1 cellular context compared by ENCODE assay signal in genomic region chr15:62841269-62841628, GRCh38.
TF ChIP-seq lines count a peak whose summit lies in the region.

No MANE protein-coding gene starts in this region.

TF ChIP-seq in SK-N-SH, 30 proteins besides CTCF, POLR2A, EP300 and RAD21 (continued from another document):
- TF ChIP-seq IRF3 (IDR thresholded peaks at IDR 0.05; ENCODE audit: low read depth, low read length), result no peak
- TF ChIP-seq NRF1 (IDR thresholded peaks at IDR 0.05; ENCODE audit: low read depth, low read length), result no peak
- no peak for TF ChIP-seq MEF2A (IDR thresholded peaks at IDR 0.05; ENCODE audit: borderline replicate concordance, low read depth)
- TF ChIP-seq GABPA (IDR thresholded peaks at IDR 0.05; ENCODE audit: low read depth), result no peak
- TF ChIP-seq EZH2phosphoT487 (IDR thresholded peaks at IDR 0.05; ENCODE audit: borderline replicate concordance, low read depth), result no peak
- TF ChIP-seq SMC3 (IDR thresholded peaks at IDR 0.05; ENCODE audit: low read depth, low read length), result no peak
